12 cellular contexts compared by ENCODE assay signal in genomic region chr11:132078230-132078629, GRCh38.
"Had no signal": no experiment of that assay in that cellular context is flagged by ENCODE, and none has a peak within 500 bp of the region (broad histone marks: within the 10 kb centered on the region; RNA-seq: fewer than 3 reads in every experiment).

No MANE protein-coding gene starts in this region.

- H3K9me3 ChIP-seq: thoracic aorta, vagina had no signal

- H3K27ac ChIP-seq: thoracic aorta, vagina had no signal

- H3K27me3 ChIP-seq: foreskin keratinocyte, vagina had no signal

- H3K4me1 ChIP-seq: vagina had no signal

- DNase-seq: activated gamma-delta T cell treated with Interleukin-2 at 50 U/mL for 16 hours; activated T-cell treated with anti-CD3 and anti-CD28 coated beads, Interleukin-2, amount 50 U/mL, for 1 hour; effector CD4-positive, alpha-beta T cell; erythroblast; foreskin keratinocyte; naive B cell; stimulated activated CD4-positive, alpha-beta T cell treated with anti-CD3 and anti-CD28 coated beads, Interleukin-4, amount 100 ng/mL, for 24 hours; stimulated activated naive CD4-positive, alpha-beta T cell treated with Interleukin-2 at 50 U/mL for 16 hours; T-helper 9 cell had no signal

- H3K4me3 ChIP-seq: thoracic aorta, vagina had no signal

- ATAC-seq: foreskin keratinocyte, WTC11 had no signal

- H3K36me3 ChIP-seq: thoracic aorta, vagina had no signal
